8 cellular contexts compared by ENCODE assay signal in genomic region chr1:206864939-206865671, GRCh38. TPM values are rescaled to one million over a fixed set of nuclear protein-coding genes. Genes with fewer than 3 reads are reported as not detected.
DNase-seq lines count a peak whose midpoint lies in the region; ATAC-seq, FAIRE-seq and TF ChIP-seq lines count a peak whose summit lies in the region.

A gene with protein sequence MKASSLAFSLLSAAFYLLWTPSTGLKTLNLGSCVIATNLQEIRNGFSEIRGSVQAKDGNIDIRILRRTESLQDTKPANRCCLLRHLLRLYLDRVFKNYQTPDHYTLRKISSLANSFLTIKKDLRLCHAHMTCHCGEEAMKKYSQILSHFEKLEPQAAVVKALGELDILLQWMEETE (plus strand): TSS chr1:206865623. CDS start chr1:206865853, 230 bp downstream.

- H3K4me3 ChIP-seq in AG04449 (ENCODE audit: low read depth, low read length) (no peak within 1 kb of the TSS), endodermal cell (ENCODE audit: low read length) (no peak within 1 kb of the TSS), mucosa of descending colon (no peak within 1 kb of the TSS)

- H3K36me3 ChIP-seq in endodermal cell (ENCODE audit: control insufficient read depth, insufficient read depth, low read length) (no peaks in the 10 kb centered on the region), mucosa of descending colon (ENCODE audit: low read depth) (no peaks in the 10 kb centered on the region)

- no peaks in the 10 kb centered on the region for H3K9me3 Mint-ChIP-seq in activated CD8-positive, alpha-beta T cell treated with anti-CD3 and anti-CD28 coated beads for 36 hours
- H3K9me3 Mint-ChIP-seq in endodermal cell, result no peaks in the 10 kb centered on the region

- CTCF ChIA-PET in AG04449 (lab: Yijun Ruan, JAX), result interaction anchor here (0.6 to 5.2 kb wide), 36 partner anchors 10 to 138 kb away, joined by 3 to 53 read pairs (median 6); partner anchors contain the start of genes FCMR and IL10
- CTCF ChIA-PET in activated CD8-positive, alpha-beta T cell treated with anti-CD3 and anti-CD28 coated beads for 36 hours (lab: Charles Lee), result interaction anchor here (0.7 to 6.5 kb wide), 60 partner anchors 8 to 366 kb away, joined by 3 to 100 read pairs (median 5); partner anchors contain the start of genes FCMR, IL24 and PIGR

- POLR2A ChIA-PET in AG04449 (lab: Yijun Ruan, JAX), result no interaction called here
- POLR2A ChIA-PET in activated CD8-positive, alpha-beta T cell treated with anti-CD3 and anti-CD28 coated beads for 36 hours (lab: Charles Lee), result interaction anchor here (0.5 to 1.6 kb wide), 5 partner anchors 43 to 131 kb away, joined by 3 to 4 read pairs (median 3); no protein-coding TSS in a partner anchor

- peaks cover 12% of the 10 kb centered on the region for H3K4me1 Mint-ChIP-seq in activated CD8-positive, alpha-beta T cell treated with anti-CD3 and anti-CD28 coated beads for 36 hours (ENCODE audit: low read depth)
- H3K4me1 Mint-ChIP-seq in endodermal cell, result peaks cover 7% of the 10 kb centered on the region

- TF ChIP-seq CTCF in AG04449 (IDR thresholded peaks at IDR 0.05; ENCODE audit: insufficient read depth, low read length, missing control alignments) (peak; percentile 90), endodermal cell (conservative IDR thresholded peaks at IDR 0.05) (peak; percentile 97), mucosa of descending colon (IDR thresholded peaks at IDR 0.05) (peak; percentile 89)
- TF ChIP-seq CTCF in activated CD8-positive, alpha-beta T cell treated with anti-CD3 and anti-CD28 coated beads for 36 hours (IDR thresholded peaks at IDR 0.05), result peak; percentile 98

- no peak for TF ChIP-seq POLR2A in GM18505 (IDR thresholded peaks at IDR 0.05; ENCODE audit: borderline replicate concordance, extremely low read depth, insufficient read depth, insufficient read length)

- no peak within 1 kb of the TSS for H3K27ac Mint-ChIP-seq in activated CD8-positive, alpha-beta T cell treated with anti-CD3 and anti-CD28 coated beads for 36 hours
- H3K27ac Mint-ChIP-seq in endodermal cell, result no peak within 1 kb of the TSS

- H3K36me3 Mint-ChIP-seq in activated CD8-positive, alpha-beta T cell treated with anti-CD3 and anti-CD28 coated beads for 36 hours (ENCODE audit: low read depth), result no peaks in the 10 kb centered on the region
- no peaks in the 10 kb centered on the region for H3K36me3 Mint-ChIP-seq in endodermal cell (ENCODE audit: low read depth)

- no peak within 1 kb of the TSS for H3K9ac ChIP-seq in endodermal cell (ENCODE audit: extremely low read depth, low read length, poor library complexity, severe bottlenecking)

- no peak within 1 kb of the TSS for H3K4me3 Mint-ChIP-seq in activated CD8-positive, alpha-beta T cell treated with anti-CD3 and anti-CD28 coated beads for 36 hours
- no peak within 1 kb of the TSS for H3K4me3 Mint-ChIP-seq in endodermal cell

- peak; percentile 85 for FAIRE-seq in GM19239 (lab: Jason Lieb, UNC)

- H3K27ac ChIP-seq in endodermal cell (ENCODE audit: low read depth, low read length), result no peak within 1 kb of the TSS

- WGBS in endodermal cell (ENCODE audit: insufficient coverage in 1 of 2, insufficient read length in 1 of 2), 2 experiments, result 52 to 61% methylated on average over 15 to 19 of the region's 19 CpGs

- intact Hi-C loops in activated CD8-positive, alpha-beta T cell treated with anti-CD3 and anti-CD28 coated beads for 36 hours (cut with micrococcal nuclease), result loop anchor here (1.0 kb wide), 1 partner anchor 47 kb away; no protein-coding TSS in a partner anchor
- intact Hi-C loops in mucosa of descending colon (cut with DNase I, micrococcal nuclease), result no loop called here

- peaks cover 42% of the 10 kb centered on the region for H3K27me3 ChIP-seq in endodermal cell (ENCODE audit: control insufficient read depth, insufficient read depth, low read length, poor library complexity, severe bottlenecking)

- peak; percentile 40 for DNase-seq in AG04449 (ENCODE audit: low read depth, low spot score)
- DNase-seq in GM19239 (ENCODE audit: insufficient read length, low spot score), result peak; percentile 38
- DNase-seq in NCI-H526 (lab: John Stamatoyannopoulos, UW), result peak; percentile 33 to 69
- DNase-seq in activated CD8-positive, alpha-beta T cell treated with anti-CD3 and anti-CD28 coated beads for 36 hours, result peak; percentile 92
- DNase-seq in endodermal cell, result peak; percentile 96
- peak; percentile 80 to 87 (median 86) for DNase-seq in mucosa of descending colon
- peak; percentile 69 to 84 for DNase-seq in stimulated activated CD8-positive, alpha-beta memory T cell treated with anti-CD3 and anti-CD28 coated beads, Interleukin-7, amount 100 ng/mL, for 1 hour (ENCODE audit: low read depth in 2 of 2)

- no peaks in the 10 kb centered on the region for H3K9me3 ChIP-seq in endodermal cell (ENCODE audit: control insufficient read depth, low read length)
- no peaks in the 10 kb centered on the region for H3K9me3 ChIP-seq in mucosa of descending colon

- peaks cover 2% of the 10 kb centered on the region for H3K27me3 Mint-ChIP-seq in activated CD8-positive, alpha-beta T cell treated with anti-CD3 and anti-CD28 coated beads for 36 hours
- peaks cover 34% of the 10 kb centered on the region for H3K27me3 Mint-ChIP-seq in endodermal cell (ENCODE audit: insufficient read depth)

- H3K4me1 ChIP-seq in endodermal cell (ENCODE audit: control insufficient read depth, insufficient read depth, low read length), result no peaks in the 10 kb centered on the region
- no peaks in the 10 kb centered on the region for H3K4me1 ChIP-seq in mucosa of descending colon (ENCODE audit: low read depth)

- peak; percentile 97 for ATAC-seq in activated CD8-positive, alpha-beta T cell treated with anti-CD3 and anti-CD28 coated beads for 36 hours
- ATAC-seq in mucosa of descending colon, result peak; percentile 92
- no peak for ATAC-seq in GM18505 (IDR thresholded peaks at IDR 0.05; ENCODE audit: unreplicated experiment)

RNA-seq across cellular contexts. Expression of the gene that starts here (rescaled TPM):
- total RNA-seq in activated CD8-positive, alpha-beta T cell treated with anti-CD3 and anti-CD28 coated beads for 36 hours, result not detected
- total RNA-seq in endodermal cell (not detected), mucosa of descending colon (not detected)
- not detected for polyA plus RNA-seq in endodermal cell (2013, experiment 1 of 2)
- not detected for polyA plus RNA-seq in endodermal cell (2013, experiment 2 of 2)

Comparison
In these comparisons a context has a peak if more than half of its experiments do, and no peak if none do; other contexts are left out.
1. Peak in DNase-seq and ATAC-seq in activated CD8-positive, alpha-beta T cell treated with anti-CD3 and anti-CD28 coated beads for 36 hours; RNA of the gene not detected or under 1 TPM.
2. Peak in DNase-seq in endodermal cell; RNA of the gene not detected or under 1 TPM.
3. Peak in DNase-seq and ATAC-seq in mucosa of descending colon; RNA of the gene not detected or under 1 TPM.
4. DNase-seq: peak in every context shown above with its lines; median percentile 96 in endodermal cell; 92 in activated CD8-positive, alpha-beta T cell treated with anti-CD3 and anti-CD28 coated beads for 36 hours; 86 in mucosa of descending colon; 76 in stimulated activated CD8-positive, alpha-beta memory T cell treated with anti-CD3 and anti-CD28 coated beads, Interleukin-7, amount 100 ng/mL, for 1 hour; 51 in NCI-H526; 40 in AG04449; 38 in GM19239.